ENCODE assay signal across 13 cellular contexts in the genomic region with DNA sequence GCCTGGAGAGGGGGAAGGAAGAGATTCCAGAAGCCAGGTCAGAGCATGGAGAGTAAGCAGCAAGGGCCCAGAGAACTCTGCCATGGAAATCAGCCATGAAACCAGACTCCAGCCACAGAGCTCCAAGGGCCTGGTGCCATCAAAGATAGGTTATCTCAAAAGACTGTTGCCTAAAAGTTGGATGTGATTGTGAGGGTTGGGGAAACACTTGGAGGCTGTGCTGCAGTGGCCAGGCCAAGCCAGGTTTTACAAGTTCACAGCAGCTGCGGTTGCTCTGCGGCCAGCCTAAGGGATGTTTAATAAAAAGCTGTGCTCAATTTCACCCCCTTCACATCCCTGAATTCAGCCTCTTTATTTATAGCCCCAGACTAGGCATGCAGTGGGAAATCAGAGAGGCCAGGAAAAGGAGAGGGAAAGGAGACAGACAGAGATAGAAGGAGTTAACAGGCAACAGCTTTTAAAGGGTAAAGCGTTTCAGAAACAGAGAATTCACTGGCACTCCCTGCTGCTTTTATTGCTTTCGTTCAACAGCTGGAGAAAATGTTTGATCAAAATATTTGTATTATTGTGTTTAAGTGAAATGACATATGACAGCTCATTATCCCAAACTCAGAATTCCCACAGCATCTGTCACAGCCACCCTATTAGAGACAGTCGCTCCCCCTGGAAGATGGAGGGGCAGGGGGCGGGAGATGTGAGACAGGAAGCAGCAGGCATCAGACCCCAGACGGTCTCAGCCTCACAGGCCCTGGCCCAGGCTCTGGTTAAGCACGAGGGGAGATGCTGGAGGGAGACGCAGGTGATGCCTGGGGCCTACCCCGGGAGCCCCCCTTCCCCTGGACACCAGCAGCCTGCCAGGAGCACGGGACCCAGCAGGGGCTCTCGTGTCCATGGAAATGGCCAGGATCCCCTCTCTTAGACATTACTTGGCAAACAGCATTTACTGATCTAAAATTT.
DNase-seq lines count a peak whose midpoint lies in the region; ATAC-seq and TF ChIP-seq lines count a peak whose summit lies in the region.
"Had no signal": no experiment of that assay in that cellular context is flagged by ENCODE, and none has a peak within 500 bp of the region (broad histone marks: within the 10 kb centered on the region; RNA-seq: fewer than 3 reads in every experiment).

No MANE protein-coding gene starts in this region.

- H3K36me3 Mint-ChIP-seq in mesothelial cell of epicardium = peaks cover 13% of the 10 kb centered on the region
- H3K36me3 Mint-ChIP-seq: activated naive CD4-positive, alpha-beta T cell treated with anti-CD3 and anti-CD28 coated beads, Interleukin-2, amount 10 ng/mL, durations not matched to agents 7 days and 5 days had no signal

- no peaks in the 10 kb centered on the region for H3K27me3 Mint-ChIP-seq in mesothelial cell of epicardium (ENCODE audit: low read depth)
- H3K27me3 Mint-ChIP-seq: activated CD4-positive, alpha-beta T cell treated with anti-CD3 and anti-CD28 coated beads for 36 hours; activated naive CD4-positive, alpha-beta T cell treated with anti-CD3 and anti-CD28 coated beads, Interleukin-2, amount 10 ng/mL, durations not matched to agents 7 days and 5 days had no signal

- H3K27ac Mint-ChIP-seq in mesothelial cell of epicardium = peak overlapping the region; percentile 74
- H3K27ac Mint-ChIP-seq: activated CD4-positive, alpha-beta T cell treated with anti-CD3 and anti-CD28 coated beads for 36 hours; activated naive CD4-positive, alpha-beta T cell treated with anti-CD3 and anti-CD28 coated beads, Interleukin-2, amount 10 ng/mL, durations not matched to agents 7 days and 5 days had no signal

- peaks cover 5% of the 10 kb centered on the region for H3K9me3 Mint-ChIP-seq in mesothelial cell of epicardium
- H3K9me3 Mint-ChIP-seq: activated naive CD4-positive, alpha-beta T cell treated with anti-CD3 and anti-CD28 coated beads, Interleukin-2, amount 10 ng/mL, durations not matched to agents 7 days and 5 days had no signal

- peaks cover 34% of the 10 kb centered on the region for H3K4me1 Mint-ChIP-seq in mesothelial cell of epicardium
- H3K4me1 Mint-ChIP-seq: activated CD4-positive, alpha-beta T cell treated with anti-CD3 and anti-CD28 coated beads for 36 hours; activated naive CD4-positive, alpha-beta T cell treated with anti-CD3 and anti-CD28 coated beads, Interleukin-2, amount 10 ng/mL, durations not matched to agents 7 days and 5 days had no signal

- no peak for TF ChIP-seq POLR2A in testis (IDR thresholded peaks at IDR 0.05)

- intact Hi-C loops in testis (cut with DNase I; ENCODE audit: low total_unique reads) = no loop called here

- H3K36me3 ChIP-seq in MG63 (no peaks in the 10 kb centered on the region), testis (ENCODE audit: low read depth, missing control alignments) (no peaks in the 10 kb centered on the region)

- peak; percentile 16 for DNase-seq in MG63
- no peak for DNase-seq in epithelial cell of prostate (ENCODE audit: low read depth, low spot score)
- no peak for DNase-seq in mesothelial cell of epicardium (ENCODE audit: low spot score in 2 of 2, unreplicated experiment in 2 of 2)
- peak; percentile 26 for DNase-seq in testis
- no peak for DNase-seq in ACHN
- no peak for DNase-seq in NCI-H524 (lab: John Stamatoyannopoulos, UW)
- no peak for DNase-seq in RPMI8226
- DNase-seq: activated CD4-positive, alpha-beta T cell treated with anti-CD3 and anti-CD28 coated beads for 36 hours; activated naive CD4-positive, alpha-beta T cell treated with anti-CD3 and anti-CD28 coated beads, Interleukin-2, amount 10 ng/mL, durations not matched to agents 7 days and 5 days; NCI-H2171 treated with DMSO at 0.1 percent for 48 hours; stimulated activated CD8-positive, alpha-beta memory T cell treated with anti-CD3 and anti-CD28 coated beads, Interleukin-4, amount 100 ng/mL, for 48 hours had no signal

- H3K4me3 ChIP-seq in MG63 = no peak overlapping the region
- H3K4me3 ChIP-seq in testis = no peak overlapping the region

- H3K4me1 ChIP-seq in testis = no peaks in the 10 kb centered on the region

- TF ChIP-seq CTCF in mesothelial cell of epicardium (IDR thresholded peaks at IDR 0.05; ENCODE audit: unreplicated experiment) (no peak), testis (IDR thresholded peaks at IDR 0.05) (no peak)

- no peaks in the 10 kb centered on the region for H3K9me3 ChIP-seq in MG63
- H3K9me3 ChIP-seq in testis = no peaks in the 10 kb centered on the region

- in situ Hi-C loops in ACHN (cut with HindIII; ENCODE audit: low pct_ligation_motif_present, low pct_unique_long_range_greater_than_20kb, low sequenced_read_pairs) = no loop called here

- H3K27ac ChIP-seq in epithelial cell of prostate = peak overlapping the region; percentile 44
- H3K27ac ChIP-seq in testis = no peak overlapping the region

- H3K27me3 ChIP-seq in MG63 (no peaks in the 10 kb centered on the region), testis (no peaks in the 10 kb centered on the region)

- peak overlapping the region; percentile 16 for H3K4me3 Mint-ChIP-seq in mesothelial cell of epicardium
- H3K4me3 Mint-ChIP-seq: activated CD4-positive, alpha-beta T cell treated with anti-CD3 and anti-CD28 coated beads for 36 hours; activated naive CD4-positive, alpha-beta T cell treated with anti-CD3 and anti-CD28 coated beads, Interleukin-2, amount 10 ng/mL, durations not matched to agents 7 days and 5 days had no signal

- WGBS in testis, 2 donors = 64 to 71% methylated on average over 11 to 12 of the region's 12 CpGs

- ATAC-seq in HG03280 (IDR thresholded peaks at IDR 0.05; ENCODE audit: unreplicated experiment) = no peak
- ATAC-seq: activated CD4-positive, alpha-beta T cell treated with anti-CD3 and anti-CD28 coated beads for 36 hours; left lobe of liver had no signal

Comparison
In these comparisons a context has a peak if more than half of its experiments do, and no peak if none do; other contexts are left out.
1. DNase-seq: peak in MG63 (single experiment) and testis (single experiment); none in epithelial cell of prostate (single experiment), mesothelial cell of epicardium (0 of 2), ACHN (single experiment), NCI-H524 (0 of 2) and RPMI8226 (single experiment).